In the genomic region with DNA sequence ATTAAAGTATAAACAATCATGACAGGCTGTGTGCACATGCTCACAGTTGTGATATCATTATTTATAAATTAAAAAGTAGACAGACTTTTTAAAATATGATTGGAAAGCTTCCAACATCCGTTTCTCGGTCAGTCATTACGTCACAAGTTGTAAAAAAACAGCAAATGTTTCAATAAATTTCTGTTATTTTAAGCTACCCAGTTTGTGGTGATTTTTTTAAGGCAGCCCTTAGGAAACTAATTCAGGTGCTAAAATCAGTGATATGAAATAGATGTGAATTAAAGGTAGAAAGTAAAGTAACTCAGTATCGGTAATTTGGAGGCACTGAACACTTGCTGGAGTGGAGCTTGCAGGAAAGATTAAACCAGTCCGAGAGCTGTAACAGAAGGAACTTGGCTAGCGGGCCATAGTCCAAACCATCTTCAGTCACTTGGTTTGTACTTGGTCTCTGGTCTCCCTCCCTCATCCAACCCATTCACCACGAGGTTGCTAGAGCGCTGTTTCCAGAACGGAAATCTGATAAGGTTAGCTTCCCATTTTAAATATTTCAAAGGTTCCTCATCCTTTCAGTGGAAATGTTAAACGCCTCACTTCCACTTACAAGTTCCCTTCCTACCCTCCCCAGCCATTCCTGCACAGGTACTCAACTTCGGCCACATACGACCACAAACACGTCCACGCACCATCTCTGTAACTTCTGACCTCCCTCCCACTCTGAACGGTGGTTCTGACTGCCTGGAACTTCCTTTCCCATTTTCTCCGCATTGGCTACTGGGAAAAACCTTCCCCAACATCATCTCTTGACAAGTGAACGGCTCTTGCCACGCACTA, we compare ENCODE assay signal across 8 cellular contexts. TPM values are rescaled to one million over a fixed set of nuclear protein-coding genes. Genes with fewer than 3 reads are reported as not detected.
DNase-seq lines count a peak whose midpoint lies in the region; ATAC-seq and TF ChIP-seq lines count a peak whose summit lies in the region.

No MANE protein-coding gene starts in this region.

- DNase-seq in NCI-H2227 (lab: John Stamatoyannopoulos, UW; ENCODE audit: unreplicated experiment) = peak; percentile 30
- no peak for DNase-seq in NCI-H2227 treated with DMSO at 0.1 percent for 48 hours (lab: John Stamatoyannopoulos, UW)
- DNase-seq in H7 = peak; percentile 2
- peak; percentile 34 for DNase-seq in MV-4-11 (lab: John Stamatoyannopoulos, UW)
- DNase-seq in activated effector memory CD4-positive, alpha-beta T cell treated with anti-CD3 and anti-CD28 coated beads, Interleukin-2, amount 50 U/mL, for 16 hours = peak; percentile 69
- peak in 26 of 42 donors; percentile 1 to 61 (median 26) for DNase-seq in head of caudate nucleus
- DNase-seq in osteocyte (ENCODE audit: extremely low spot score, unreplicated experiment) = no peak

- no peaks in the 10 kb centered on the region for H3K27me3 ChIP-seq in H7 (ENCODE audit: control insufficient read depth, insufficient read depth, low read length)

- peak overlapping the region; percentile 80 for H3K4me3 ChIP-seq in H7 (ENCODE audit: insufficient read depth, low read depth, low read length)

- no peak for TF ChIP-seq CTCF in osteocyte (IDR thresholded peaks at IDR 0.05)

- H3K36me3 Mint-ChIP-seq in osteocyte (ENCODE audit: unreplicated experiment) = peaks cover 19% of the 10 kb centered on the region

- peak overlapping the region; percentile 88 for H3K4me3 Mint-ChIP-seq in osteocyte (ENCODE audit: unreplicated experiment)

- no peaks in the 10 kb centered on the region for H3K9me3 Mint-ChIP-seq in osteocyte (ENCODE audit: unreplicated experiment)

- H3K36me3 ChIP-seq in H7 (replicated peaks; ENCODE audit: control insufficient read depth, insufficient read depth, low read length) = peaks cover 11% of the 10 kb centered on the region

- H3K4me1 Mint-ChIP-seq in osteocyte (ENCODE audit: unreplicated experiment) = peaks cover 23% of the 10 kb centered on the region

- H3K27ac Mint-ChIP-seq in osteocyte (ENCODE audit: unreplicated experiment) = peak overlapping the region; percentile 97

- intact Hi-C loops in head of caudate nucleus (cut with DNase I) = loop anchor here (10.0 kb wide), 3 partner anchors 147 to 1273 kb away; partner anchors contain the start of gene RASA1

- no peak for ATAC-seq in HG03039 (IDR thresholded peaks at IDR 0.05; ENCODE audit: unreplicated experiment)

- peaks cover 6% of the 10 kb centered on the region for H3K27me3 Mint-ChIP-seq in osteocyte (ENCODE audit: unreplicated experiment)

RNA-seq across cellular contexts. Expression of gene CCNH, which starts 0.9 kb away (rescaled TPM):
- 44.3 and 54.4 TPM in 2 replicates for total RNA-seq in H7 (2014; rRNA removed; shearing (Covaris generic))
- total RNA-seq in osteocyte = 31.1 and 32.6 TPM in 2 replicates

Comparison
In these comparisons a context has a peak if more than half of its experiments do, and no peak if none do; other contexts are left out.
1. DNase-seq: peak in NCI-H2227 (single experiment), H7 (single experiment), MV-4-11 (single experiment), activated effector memory CD4-positive, alpha-beta T cell treated with anti-CD3 and anti-CD28 coated beads, Interleukin-2, amount 50 U/mL, for 16 hours (single experiment) and head of caudate nucleus (26 of 42); none in NCI-H2227 treated with DMSO at 0.1 percent for 48 hours (single experiment) and osteocyte (single experiment).